In the genomic region with DNA sequence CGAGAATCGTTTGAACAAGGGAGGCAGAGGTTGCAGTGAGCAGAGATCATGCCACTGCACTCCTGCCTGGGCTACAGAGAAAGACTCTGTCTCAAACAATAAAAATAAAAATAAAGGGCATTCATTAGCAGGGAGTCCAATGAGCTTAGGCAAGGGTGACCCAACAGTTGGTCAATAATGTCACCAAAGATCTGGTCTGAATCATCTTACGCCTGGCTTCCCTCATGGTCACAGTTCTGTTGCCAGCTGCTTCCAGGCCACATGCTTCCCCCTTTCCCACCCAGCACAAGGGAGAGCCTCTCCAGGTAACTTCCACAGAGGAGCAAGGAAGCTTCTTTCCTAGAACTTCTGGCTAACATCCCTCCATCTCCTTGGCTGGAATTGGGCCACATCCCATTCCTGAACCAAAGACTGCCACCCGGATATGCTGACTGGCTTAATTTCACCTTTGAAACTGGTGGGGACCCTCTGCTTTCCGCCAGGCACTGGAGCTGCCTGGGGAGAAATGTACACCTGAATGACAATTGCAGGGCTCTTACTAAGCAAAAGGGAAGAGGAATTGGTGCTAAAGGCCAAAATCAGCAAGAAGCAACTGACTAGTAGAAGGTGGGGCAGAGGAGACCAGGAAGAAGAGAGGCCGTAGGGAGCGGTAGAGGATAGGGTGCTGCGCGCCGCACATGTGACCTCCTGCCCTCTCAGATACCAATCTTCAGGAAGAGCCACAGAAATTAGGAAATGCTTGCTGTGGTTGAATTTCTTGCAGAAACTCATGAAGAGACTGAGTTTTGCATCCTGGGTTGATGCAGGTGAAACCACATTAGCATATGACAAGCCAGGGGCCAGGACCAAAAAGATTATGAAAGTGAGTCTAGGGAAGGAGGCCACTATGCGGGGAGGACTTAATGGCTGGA, we compare ENCODE assay signal across 24 cellular contexts. TPM values are rescaled to one million over a fixed set of nuclear protein-coding genes. Genes with fewer than 3 reads are reported as not detected.
A peak's percentile ranks its signal among the peaks of the same experiment; 100 is the strongest.
DNase-seq lines count a peak whose midpoint lies in the region; ATAC-seq and TF ChIP-seq lines count a peak whose summit lies in the region.
"Had no signal": no experiment of that assay in that cellular context is flagged by ENCODE, and none has a peak within 500 bp of the region (broad histone marks: within the 10 kb centered on the region; RNA-seq: fewer than 3 reads in every experiment).

No MANE protein-coding gene starts in this region.

- no peaks in the 10 kb centered on the region for H3K9me3 ChIP-seq in CD4-positive, alpha-beta T cell (ENCODE audit: control insufficient read depth, low read length)
- H3K9me3 ChIP-seq in naive thymus-derived CD4-positive, alpha-beta T cell (ENCODE audit: control insufficient read depth in 2 of 3, low read length in 3 of 3), result no peaks in the 10 kb centered on the region
- H3K9me3 ChIP-seq in tibial nerve, result no peaks in the 10 kb centered on the region
- H3K9me3 ChIP-seq: BLaER1, HAP-1, upper lobe of left lung had no signal

- ATAC-seq in CD4-positive, alpha-beta T cell (ENCODE audit: poor library complexity), result peak; percentile 60
- peak; percentile 57 for ATAC-seq in naive thymus-derived CD4-positive, alpha-beta T cell
- ATAC-seq in left colon, result no peak
- ATAC-seq: WTC11 had no signal

- peak overlapping the region; percentile 4 for H3K4me3 Mint-ChIP-seq in CD4-positive, alpha-beta T cell
- peak overlapping the region in 7 of 10 donors; percentile 5 to 56 (median 28) for H3K4me3 Mint-ChIP-seq in naive thymus-derived CD4-positive, alpha-beta T cell
- H3K4me3 Mint-ChIP-seq: activated CD4-positive, alpha-beta memory T cell treated with anti-CD3 and anti-CD28 coated beads for 36 hours; WTC11 had no signal

- no peaks in the 10 kb centered on the region for H3K9me3 Mint-ChIP-seq in CD4-positive, alpha-beta T cell
- peaks cover 0 to 2% (median 0%) of the 10 kb centered on the region in 11 donors for H3K9me3 Mint-ChIP-seq in naive thymus-derived CD4-positive, alpha-beta T cell
- H3K9me3 Mint-ChIP-seq: activated CD4-positive, alpha-beta memory T cell treated with anti-CD3 and anti-CD28 coated beads for 36 hours; WTC11 had no signal

- 81 to 87% methylated on average over 11 of the region's 11 CpGs for WGBS in tibial nerve, 2 donors

- H3K4me3 ChIP-seq in naive thymus-derived CD4-positive, alpha-beta T cell (ENCODE audit: low read length), result no peak overlapping the region
- no peak overlapping the region for H3K4me3 ChIP-seq in tibial nerve
- H3K4me3 ChIP-seq: BLaER1, cardiac muscle cell, HAP-1, hepatocyte, upper lobe of left lung had no signal

- H3K36me3 Mint-ChIP-seq in CD4-positive, alpha-beta T cell (ENCODE audit: low read depth), result no peaks in the 10 kb centered on the region
- H3K36me3 Mint-ChIP-seq in naive thymus-derived CD4-positive, alpha-beta T cell, result peaks cover 0 to 1% (median 0%) of the 10 kb centered on the region in 5 donors
- H3K36me3 Mint-ChIP-seq: activated CD4-positive, alpha-beta memory T cell treated with anti-CD3 and anti-CD28 coated beads for 36 hours; WTC11 had no signal

- no peaks in the 10 kb centered on the region for H3K27me3 Mint-ChIP-seq in CD4-positive, alpha-beta T cell
- H3K27me3 Mint-ChIP-seq in naive thymus-derived CD4-positive, alpha-beta T cell, result no peaks in the 10 kb centered on the region
- H3K27me3 Mint-ChIP-seq: activated CD4-positive, alpha-beta memory T cell treated with anti-CD3 and anti-CD28 coated beads for 36 hours had no signal

- CTCF ChIA-PET in CD4-positive, alpha-beta T cell (lab: Charles Lee), result interaction anchor here (1.5 to 1.9 kb wide), 3 partner anchors 15 to 102 kb away, joined by 6 to 8 read pairs (median 7); no protein-coding TSS in a partner anchor
- CTCF ChIA-PET in naive thymus-derived CD4-positive, alpha-beta T cell (lab: Charles Lee), result interaction anchor here (1.0 to 4.5 kb wide), 4 partner anchors 9 to 102 kb away, joined by 3 to 21 read pairs (median 10); a partner anchor contains a TSS

- H3K4me1 ChIP-seq in naive thymus-derived CD4-positive, alpha-beta T cell (ENCODE audit: control insufficient read depth in 2 of 2, insufficient read depth in 2 of 2, low read length in 2 of 2), result peaks cover 0 to 13% of the 10 kb centered on the region in 2 donors
- no peaks in the 10 kb centered on the region for H3K4me1 ChIP-seq in tibial nerve
- H3K4me1 ChIP-seq: BLaER1, HAP-1, upper lobe of left lung had no signal

- H3K27me3 ChIP-seq in CD4-positive, alpha-beta T cell (ENCODE audit: control insufficient read depth, insufficient read depth, low read length), result no peaks in the 10 kb centered on the region
- no peaks in the 10 kb centered on the region for H3K27me3 ChIP-seq in naive thymus-derived CD4-positive, alpha-beta T cell (ENCODE audit: control insufficient read depth in 2 of 2, insufficient read depth in 2 of 2, low read length in 2 of 2)
- H3K27me3 ChIP-seq in tibial nerve, result no peaks in the 10 kb centered on the region
- H3K27me3 ChIP-seq: BLaER1, cardiac muscle cell, hepatocyte, upper lobe of left lung had no signal

- POLR2A ChIA-PET in CD4-positive, alpha-beta T cell (lab: Charles Lee), result interaction anchor here (1.0 to 7.8 kb wide), 3 partner anchors 11 to 92 kb away, joined by 3 to 59 read pairs (median 6); a partner anchor contains a TSS
- POLR2A ChIA-PET in naive thymus-derived CD4-positive, alpha-beta T cell (lab: Charles Lee), result interaction anchor here (1.1 to 2.9 kb wide), 6 partner anchors 9 to 40 kb away, joined by 3 to 22 read pairs (median 3); a partner anchor contains a TSS

- TF ChIP-seq POLR2A in tibial nerve (IDR thresholded peaks at IDR 0.05), result no peak

- DNase-seq in SIG-M5 treated with dmso at 0.1 percent for 504 hours (lab: John Stamatoyannopoulos, UW; ENCODE audit: unreplicated experiment) (peak; percentile 29), SIG-M5 (lab: John Stamatoyannopoulos, UW) (no peak), RPMI7951 (ENCODE audit: low read depth) (peak; percentile 64), tibial nerve (ENCODE audit: low spot score in 2 of 2) (no peak), left colon (no peak)
- DNase-seq in CD4-positive, alpha-beta T cell, result no peak
- peak in 1 of 9 donors; percentile 14 for DNase-seq in naive thymus-derived CD4-positive, alpha-beta T cell
- DNase-seq in central memory CD4-positive, alpha-beta T cell, result no peak
- DNase-seq: 8988T; activated CD4-positive, alpha-beta memory T cell treated with anti-CD3 and anti-CD28 coated beads for 36 hours; Kasumi-1; NCI-H510A treated with DMSO at 0.1 percent for 48 hours; Right ventricle myocardium superior; small intestine; stimulated activated naive CD4-positive, alpha-beta T cell treated with Interleukin-2 at 50 U/mL for 16 hours; upper lobe of left lung had no signal

- no peak for TF ChIP-seq CTCF in CD4-positive, alpha-beta T cell (IDR thresholded peaks at IDR 0.05)
- no peak for TF ChIP-seq CTCF in tibial nerve (IDR thresholded peaks at IDR 0.05)

- peaks cover 35% of the 10 kb centered on the region for H3K4me1 Mint-ChIP-seq in CD4-positive, alpha-beta T cell (ENCODE audit: low read depth)
- H3K4me1 Mint-ChIP-seq in naive thymus-derived CD4-positive, alpha-beta T cell, result peaks cover 18 to 37% (median 28%) of the 10 kb centered on the region in 7 donors

- intact Hi-C loops in CD4-positive, alpha-beta T cell (cut with DNase I, micrococcal nuclease), result no loop called here
- intact Hi-C loops in naive thymus-derived CD4-positive, alpha-beta T cell (cut with micrococcal nuclease), result no loop called here
- intact Hi-C loops in left colon (cut with DNase I, micrococcal nuclease), result no loop called here

- H3K36me3 ChIP-seq in naive thymus-derived CD4-positive, alpha-beta T cell (ENCODE audit: control insufficient read depth in 2 of 3, insufficient read depth in 3 of 3, low read length in 3 of 3), result no peaks in the 10 kb centered on the region
- H3K36me3 ChIP-seq in tibial nerve, result no peaks in the 10 kb centered on the region
- H3K36me3 ChIP-seq: BLaER1, cardiac muscle cell, HAP-1, upper lobe of left lung had no signal

- TF ChIP-seq EP300 in tibial nerve (IDR thresholded peaks at IDR 0.05), result no peak

- H3K27ac Mint-ChIP-seq in CD4-positive, alpha-beta T cell, result peak overlapping the region; percentile 60
- H3K27ac Mint-ChIP-seq in naive thymus-derived CD4-positive, alpha-beta T cell, result peak overlapping the region; percentile 1 to 66 (median 43)
- H3K27ac Mint-ChIP-seq: activated CD4-positive, alpha-beta memory T cell treated with anti-CD3 and anti-CD28 coated beads for 36 hours; WTC11 had no signal

- no peak overlapping the region for H3K27ac ChIP-seq in CD4-positive, alpha-beta T cell (ENCODE audit: low read depth, low read length)
- no peak overlapping the region for H3K27ac ChIP-seq in naive thymus-derived CD4-positive, alpha-beta T cell (ENCODE audit: low read depth, low read length)
- no peak overlapping the region for H3K27ac ChIP-seq in tibial nerve
- H3K27ac ChIP-seq: BLaER1, cardiac muscle cell, hepatocyte, upper lobe of left lung had no signal

RNA-seq across cellular contexts. Expression of a gene that starts 8.3 kb away (rescaled TPM):
- 10 to 100 TPM; 44.1 to 47.8 TPM for total RNA-seq in CD4-positive, alpha-beta T cell
- total RNA-seq in RPMI7951 (2014; rRNA removed; shearing (Covaris generic)), result not detected in 2 replicates
- total RNA-seq in naive thymus-derived CD4-positive, alpha-beta T cell, result 10 to 100 TPM; 20.3 to 95.8 (median 63.3) TPM
- 100 to 1,000 TPM in 1 of 2 donors, 10 to 100 TPM in 1; 66.1 to 108 TPM for polyA plus RNA-seq in naive thymus-derived CD4-positive, alpha-beta T cell
- total RNA-seq in tibial nerve, result under 1 TPM in 3 of 4 donors, not detected in 1; 0.60 to 0.87 (median 0.84) TPM
- total RNA-seq in left colon, result 1 to 10 TPM; 2.2 to 3.4 TPM
- total RNA-seq: cardiac muscle cell, dermis microvascular lymphatic vessel endothelial cell, fibroblast of villous mesenchyme, pulmonary artery endothelial cell, WTC11 had no signal
- polyA plus RNA-seq: cardiac muscle cell had no signal

Comparison
In these comparisons a context has a peak if more than half of its experiments do, and no peak if none do; other contexts are left out.
1. DNase-seq: peak in SIG-M5 treated with dmso at 0.1 percent for 504 hours (single experiment) and RPMI7951 (single experiment); none in SIG-M5 (single experiment), CD4-positive, alpha-beta T cell (0 of 10), tibial nerve (0 of 2), central memory CD4-positive, alpha-beta T cell (single experiment) and left colon (0 of 2).
2. RNA of a gene that starts 8.3 kb away (total RNA-seq): 20.3 to 95.8 TPM in naive thymus-derived CD4-positive, alpha-beta T cell and 44.1 to 47.8 TPM in CD4-positive, alpha-beta T cell; 2.2 to 3.4 TPM in left colon, 0.60 to 0.87 TPM in tibial nerve and not detected in RPMI7951; every median in the first group is over 4 times any median in the second.